In the genomic region with DNA sequence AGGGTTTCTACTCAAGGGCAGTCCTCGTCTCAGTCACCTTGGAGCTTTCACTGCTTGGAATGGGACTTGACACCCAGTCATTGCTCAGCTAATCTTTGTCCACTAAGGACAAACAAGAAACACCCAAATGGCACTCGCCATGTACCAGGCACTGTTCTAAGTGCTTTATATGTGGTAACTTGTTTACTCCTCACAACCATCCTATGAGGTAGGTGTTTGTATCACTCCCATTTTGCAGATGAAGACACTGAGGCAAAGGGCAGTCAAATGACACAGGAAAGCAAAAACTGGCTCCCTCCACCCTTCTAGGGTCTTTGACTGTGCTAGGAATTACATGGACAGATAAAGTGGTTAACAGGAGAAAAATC, we compare ENCODE assay signal across 12 cellular contexts. TPM values are rescaled to one million over a fixed set of nuclear protein-coding genes. Genes with fewer than 3 reads are reported as not detected.
DNase-seq lines count a peak whose midpoint lies in the region; ATAC-seq, FAIRE-seq and TF ChIP-seq lines count a peak whose summit lies in the region.
"Had no signal": no experiment of that assay in that cellular context is flagged by ENCODE, and none has a peak within 500 bp of the region (broad histone marks: within the 10 kb centered on the region; RNA-seq: fewer than 3 reads in every experiment).

No MANE protein-coding gene starts in this region.

- H3K4me3 ChIP-seq in CD4-positive, alpha-beta memory T cell (ENCODE audit: low read length in 2 of 2): no peak overlapping the region
- no peak overlapping the region for H3K4me3 ChIP-seq in SU-DHL-6 (ENCODE audit: insufficient read depth, low read length, poor library complexity, severe bottlenecking)
- no peak overlapping the region for H3K4me3 ChIP-seq in dorsolateral prefrontal cortex
- H3K4me3 ChIP-seq in pancreas: no peak overlapping the region

- peaks cover 49 to 87% (median 71%) of the 10 kb centered on the region in 4 donors for H3K4me1 Mint-ChIP-seq in CD4-positive, alpha-beta memory T cell

- no peak for DNase-seq in CD4-positive, alpha-beta memory T cell
- DNase-seq in dorsolateral prefrontal cortex (no peak), pancreas (no peak), erythroblast (lab: John Stamatoyannopoulos, UW) (no peak)
- no peak for DNase-seq in NK-92 treated with Interleukin-12 subunit alpha and Interleukin-12 subunit beta, amount 100 ng/mL, for 24 hours (lab: John Stamatoyannopoulos, UW)
- DNase-seq: activated effector memory CD4-positive, alpha-beta T cell treated with anti-CD3 and anti-CD28 coated beads, Interleukin-2, amount 50 U/mL, for 16 hours; MM.1S had no signal

- no peak for FAIRE-seq in pancreas (lab: Jason Lieb, UNC)
- FAIRE-seq: endometrium, GM18507 had no signal

- H3K36me3 ChIP-seq in CD4-positive, alpha-beta memory T cell (ENCODE audit: insufficient read depth, low read length): no peaks in the 10 kb centered on the region
- no peaks in the 10 kb centered on the region for H3K36me3 ChIP-seq in SU-DHL-6 (ENCODE audit: low read length)
- H3K36me3 ChIP-seq in pancreas: no peaks in the 10 kb centered on the region

- H4K20me1 ChIP-seq in SU-DHL-6 (ENCODE audit: low read depth, low read length): no peaks in the 10 kb centered on the region

- 35 to 39% methylated on average over 2 of the region's 2 CpGs for WGBS in pancreas, 2 donors

- peaks cover 33% of the 10 kb centered on the region for H3F3A ChIP-seq in SU-DHL-6 (ENCODE audit: insufficient read depth)

- POLR2A ChIA-PET in CD4-positive, alpha-beta memory T cell (lab: Charles Lee; ENCODE audit: partially characterized antibody): interaction anchor here (1.0 to 10.0 kb wide), 6 partner anchors 9 to 242 kb away, joined by 4 to 125 read pairs (median 36); partner anchors contain the start of genes DDIT4 and SPOCK2

- H3K9ac ChIP-seq in SU-DHL-6 (ENCODE audit: low read length): peak overlapping the region; percentile 26

- no peaks in the 10 kb centered on the region for H3K9me3 ChIP-seq in CD4-positive, alpha-beta memory T cell (ENCODE audit: control insufficient read depth in 1 of 2, low read length in 2 of 2)
- H3K9me3 ChIP-seq in SU-DHL-6 (ENCODE audit: insufficient read depth, low read length) (no peaks in the 10 kb centered on the region), pancreas (no peaks in the 10 kb centered on the region)

- peaks cover 0 to 10% of the 10 kb centered on the region in 2 donors for H3K36me3 Mint-ChIP-seq in CD4-positive, alpha-beta memory T cell

- H3K79me2 ChIP-seq in SU-DHL-6 (ENCODE audit: insufficient read depth, low read length): no peaks in the 10 kb centered on the region

- CTCF ChIA-PET in CD4-positive, alpha-beta memory T cell (lab: Charles Lee; ENCODE audit: partially characterized antibody): interaction anchor here (0.9 to 11.6 kb wide), 5 partner anchors 9 to 281 kb away, joined by 3 to 168 read pairs (median 7); partner anchors contain the start of gene DDIT4

- H3K27me3 ChIP-seq in CD4-positive, alpha-beta memory T cell (ENCODE audit: insufficient read depth, low read length): no peaks in the 10 kb centered on the region
- H3K27me3 ChIP-seq in SU-DHL-6 (ENCODE audit: low read length): no peaks in the 10 kb centered on the region
- no peaks in the 10 kb centered on the region for H3K27me3 ChIP-seq in dorsolateral prefrontal cortex
- no peaks in the 10 kb centered on the region for H3K27me3 ChIP-seq in pancreas

- ATAC-seq in pancreas: no peak
- no peak for ATAC-seq in HG02970 (IDR thresholded peaks at IDR 0.05; ENCODE audit: low FRiP score, unreplicated experiment)
- no peak for ATAC-seq in HG03460 (IDR thresholded peaks at IDR 0.05; ENCODE audit: unreplicated experiment)

- intact Hi-C loops in CD4-positive, alpha-beta memory T cell (cut with micrococcal nuclease): no loop called here
- intact Hi-C loops in dorsolateral prefrontal cortex (cut with DNase I): loop anchor here (5.0 to 10.0 kb wide), 3 partner anchors 73 to 1015 kb away; partner anchors contain the start of genes CHST3 (in 1 of the 2) and SLC29A3 (in 1 of the 2)
- intact Hi-C loops in pancreas (cut with DNase I): loop anchor here in 1 of 3 donors (10.0 kb wide), 1 partner anchor 95 kb away; no protein-coding TSS in a partner anchor

- H3K9me2 ChIP-seq in SU-DHL-6 (replicated peaks; ENCODE audit: insufficient read depth, low read length): no peaks in the 10 kb centered on the region

- H3K4me2 ChIP-seq in SU-DHL-6 (ENCODE audit: low read depth, low read length, poor library complexity, severe bottlenecking): peak overlapping the region; percentile 39

- no peaks in the 10 kb centered on the region for H3K27me3 Mint-ChIP-seq in CD4-positive, alpha-beta memory T cell

- peak overlapping the region in 6 of 8 donors; percentile 25 to 72 (median 62) for H3K4me3 Mint-ChIP-seq in CD4-positive, alpha-beta memory T cell

- TF ChIP-seq POLR2A in erythroblast (IDR thresholded peaks at IDR 0.05; ENCODE audit: low read length): no peak

- no peaks in the 10 kb centered on the region for H3K9me3 Mint-ChIP-seq in CD4-positive, alpha-beta memory T cell

- H3K27ac ChIP-seq in CD4-positive, alpha-beta memory T cell (ENCODE audit: low read depth, low read length): no peak overlapping the region
- H3K27ac ChIP-seq in SU-DHL-6 (ENCODE audit: low read depth, low read length) (peak overlapping the region; percentile 66), dorsolateral prefrontal cortex (peak overlapping the region in 51 of 59 donors; percentile 6 to 99 (median 90)), pancreas (peak overlapping the region; percentile 51 to 97 (median 87))

- peak overlapping the region; percentile 76 to 95 (median 92) for H3K27ac Mint-ChIP-seq in CD4-positive, alpha-beta memory T cell

- TF ChIP-seq CTCF in SU-DHL-6 (IDR thresholded peaks at IDR 0.05; ENCODE audit: insufficient read depth, low read length, poor library complexity, severe bottlenecking) (no peak), dorsolateral prefrontal cortex (IDR thresholded peaks at IDR 0.05 in 54 of 56, conservative IDR thresholded peaks at IDR 0.05 in 2 of 56; ENCODE audit: low read depth in 1 of 56, partially characterized antibody in 56 of 56) (no peak), pancreas (IDR thresholded peaks at IDR 0.05) (no peak)

- H3K4me1 ChIP-seq in CD4-positive, alpha-beta memory T cell (ENCODE audit: insufficient read depth, low read length): peaks cover 88% of the 10 kb centered on the region
- H3K4me1 ChIP-seq in pancreas: peaks cover 60 to 79% (median 77%) of the 10 kb centered on the region in 3 donors

- no peak overlapping the region for H2AFZ ChIP-seq in SU-DHL-6 (ENCODE audit: low read depth, low read length, severe bottlenecking)

RNA-seq across cellular contexts. Expression of gene DNAJB12, which starts 24.7 kb away (rescaled TPM):
- total RNA-seq in CD4-positive, alpha-beta memory T cell: 10 to 100 TPM; 26.3 to 26.7 TPM
- polyA plus RNA-seq in CD4-positive, alpha-beta memory T cell: 10 to 100 TPM; 13.4 to 26.2 TPM
- total RNA-seq in dorsolateral prefrontal cortex: 10 to 100 TPM; 25.5 to 44.3 (median 34.1) TPM
- total RNA-seq in pancreas: 10 to 100 TPM; 14.6 to 19.7 (median 17.7) TPM
- polyA plus RNA-seq in pancreas: 10 to 100 TPM; 19.3 to 22.0 TPM

RNA-seq across cellular contexts. Expression of gene DDIT4, which starts 56.3 kb away (rescaled TPM):
- 10 to 100 TPM; 23.1 to 24.5 TPM for total RNA-seq in CD4-positive, alpha-beta memory T cell
- 100 to 1,000 TPM; 154 to 635 TPM for polyA plus RNA-seq in CD4-positive, alpha-beta memory T cell
- total RNA-seq in dorsolateral prefrontal cortex (100 to 1,000 TPM in 73 of 120 experiments, 10 to 100 TPM in 47; 33.5 to 407 (median 111) TPM), pancreas (1,000 to 10,000 TPM in 1 of 6 donors, 100 to 1,000 TPM in 3, 10 to 100 TPM in 2; 61.6 to 1,144 (median 191) TPM)
- 100 to 1,000 TPM; 228 to 795 TPM for polyA plus RNA-seq in pancreas
